Comparison of ENCODE assay signal across 1 cellular context in genomic region chr20:17558154-17558940, GRCh38.
TF ChIP-seq lines count a peak whose summit lies in the region.

No MANE protein-coding gene starts in this region.

TF ChIP-seq in H1, 55 proteins besides CTCF, POLR2A, EP300 and RAD21 (continued from another document):
- peak; percentile 64; the same call in 1 of the 2 replicates for TF ChIP-seq JUND (IDR thresholded peaks at IDR 0.05; ENCODE audit: low read length)
